Comparison of ENCODE assay signal across 8 cellular contexts in the genomic region with DNA sequence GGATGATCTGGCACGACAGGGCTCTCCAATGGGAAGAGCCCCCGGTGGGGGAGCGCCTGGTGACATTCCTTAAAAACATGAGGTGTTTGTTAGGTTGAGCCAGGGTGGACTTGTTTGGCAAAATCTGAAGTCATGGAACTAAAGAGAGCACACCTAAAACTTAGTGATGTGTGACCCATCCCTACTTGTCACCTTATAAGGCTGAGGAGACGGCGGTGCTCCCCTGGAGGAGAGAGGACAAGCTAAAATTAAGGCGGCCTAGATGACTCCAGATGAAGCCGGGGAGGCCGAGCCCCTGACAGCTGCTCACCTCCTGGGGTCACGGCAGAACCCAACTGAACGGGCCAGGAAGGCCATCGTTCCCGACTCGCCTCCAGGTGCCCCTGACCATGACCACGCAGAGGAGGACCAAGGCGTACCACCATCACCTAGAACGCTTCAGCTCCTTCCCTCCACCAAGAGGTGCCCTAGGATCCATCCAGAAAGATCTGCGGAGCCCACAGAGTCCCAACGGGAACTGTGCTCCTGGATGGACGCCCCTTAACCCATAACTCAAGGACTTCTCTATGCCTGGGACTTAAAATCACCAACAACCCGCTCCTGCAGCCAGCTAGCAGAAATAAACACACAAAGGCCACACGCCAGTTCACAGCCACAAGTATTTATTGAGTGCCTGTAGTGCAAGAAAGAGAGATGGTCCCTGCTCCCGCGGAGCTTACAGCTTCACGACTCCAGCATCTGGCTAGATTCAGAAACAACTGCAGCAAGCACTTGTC. TPM values are rescaled to one million over a fixed set of nuclear protein-coding genes. Genes with fewer than 3 reads are reported as not detected.
DNase-seq lines count a peak whose midpoint lies in the region; ATAC-seq and TF ChIP-seq lines count a peak whose summit lies in the region.

No MANE protein-coding gene starts in this region.

- no peaks in the 10 kb centered on the region for H3K9me2 ChIP-seq in MM.1S (replicated peaks; ENCODE audit: insufficient read depth, low read length)

- no peaks in the 10 kb centered on the region for H3K27me3 ChIP-seq in CD4-positive, alpha-beta T cell (ENCODE audit: control insufficient read depth, insufficient read depth, low read length)
- H3K27me3 ChIP-seq in MM.1S (replicated peaks; ENCODE audit: insufficient read depth, low read length): no peaks in the 10 kb centered on the region

- CTCF ChIA-PET in CD4-positive, alpha-beta T cell (lab: Charles Lee): interaction anchor here (0.6 to 1.8 kb wide), 5 partner anchors 65 to 109 kb away, joined by 3 to 7 read pairs (median 5); no protein-coding TSS in a partner anchor

- H3F3A ChIP-seq in MM.1S (ENCODE audit: insufficient read depth, low read length): no peaks in the 10 kb centered on the region

- TF ChIP-seq CTCF in CD4-positive, alpha-beta T cell (IDR thresholded peaks at IDR 0.05): no peak
- TF ChIP-seq CTCF in MM.1S (IDR thresholded peaks at IDR 0.05; ENCODE audit: low read length) (no peak), nephron (IDR thresholded peaks at IDR 0.05; ENCODE audit: unreplicated experiment in 3 of 3) (no peak)

- H3K4me1 ChIP-seq in MM.1S (ENCODE audit: low read length): no peaks in the 10 kb centered on the region

- no peaks in the 10 kb centered on the region; the same call in 1 of the 2 replicates for H3K36me3 ChIP-seq in MM.1S (replicated peaks; ENCODE audit: insufficient read depth, low read length)

- peak overlapping the region; percentile 51; the same call in 1 of the 2 replicates for H3K9ac ChIP-seq in MM.1S (ENCODE audit: low read length)

- H3K27ac ChIP-seq in CD4-positive, alpha-beta T cell (ENCODE audit: low read depth, low read length): no peak overlapping the region
- no peak overlapping the region for H3K27ac ChIP-seq in MM.1S (ENCODE audit: low read length)

- H3K4me1 Mint-ChIP-seq in CD4-positive, alpha-beta T cell (ENCODE audit: low read depth): peaks cover 48% of the 10 kb centered on the region
- H3K4me1 Mint-ChIP-seq in dendritic cell treated with granulocyte-macrophage colony-stimulating factor and Interleukin-4, amounts not matched to agents 40 ng/mL and 50 ng/mL, for 4 days (ENCODE audit: low read depth): peaks cover 19% of the 10 kb centered on the region
- peaks cover 14% of the 10 kb centered on the region for H3K4me1 Mint-ChIP-seq in nephron

- H3K27me3 Mint-ChIP-seq in CD4-positive, alpha-beta T cell: no peaks in the 10 kb centered on the region
- peaks cover 27% of the 10 kb centered on the region for H3K27me3 Mint-ChIP-seq in dendritic cell treated with granulocyte-macrophage colony-stimulating factor and Interleukin-4, amounts not matched to agents 40 ng/mL and 50 ng/mL, for 4 days
- peaks cover 23% of the 10 kb centered on the region for H3K27me3 Mint-ChIP-seq in nephron (ENCODE audit: low read depth)

- peak overlapping the region; percentile 57 for H3K4me3 ChIP-seq in MM.1S (ENCODE audit: low read length)

- H3K27ac Mint-ChIP-seq in CD4-positive, alpha-beta T cell: peak overlapping the region; percentile 84
- H3K27ac Mint-ChIP-seq in dendritic cell treated with granulocyte-macrophage colony-stimulating factor and Interleukin-4, amounts not matched to agents 40 ng/mL and 50 ng/mL, for 4 days: no peak overlapping the region
- peak overlapping the region; percentile 50 to 71 (median 59) for H3K27ac Mint-ChIP-seq in nephron

- no peak for ATAC-seq in CD4-positive, alpha-beta T cell (ENCODE audit: poor library complexity)
- ATAC-seq in left colon: no peak

- H4K20me1 ChIP-seq in MM.1S (ENCODE audit: insufficient read depth, low read length): no peaks in the 10 kb centered on the region

- intact Hi-C loops in CD4-positive, alpha-beta T cell (cut with DNase I, micrococcal nuclease): loop anchor here (2.0 to 5.0 kb wide), 5 partner anchors 77 to 175 kb away; partner anchors contain the start of gene OGFOD2 (in 1 of the 2)
- intact Hi-C loops in dendritic cell treated with granulocyte-macrophage colony-stimulating factor and Interleukin-4, amounts not matched to agents 40 ng/mL and 50 ng/mL, for 4 days (cut with micrococcal nuclease): no loop called here
- intact Hi-C loops in left colon (cut with DNase I, micrococcal nuclease): loop anchor here (5.0 to 10.0 kb wide), 2 partner anchors 107 to 110 kb away; no protein-coding TSS in a partner anchor

- H3K9me3 ChIP-seq in CD4-positive, alpha-beta T cell (ENCODE audit: control insufficient read depth, low read length): no peaks in the 10 kb centered on the region
- no peaks in the 10 kb centered on the region for H3K9me3 ChIP-seq in MM.1S (replicated peaks; ENCODE audit: insufficient read depth, low read length)

- no peak for DNase-seq in CD4-positive, alpha-beta T cell
- DNase-seq in MM.1S (no peak), SIG-M5 (lab: John Stamatoyannopoulos, UW) (no peak), iPS-NIHi7 (ENCODE audit: extremely low spot score) (no peak), left colon (no peak), occipital lobe (lab: John Stamatoyannopoulos, UW) (no peak)

- H3K36me3 Mint-ChIP-seq in CD4-positive, alpha-beta T cell (ENCODE audit: low read depth): peaks cover 15% of the 10 kb centered on the region
- peaks cover 10% of the 10 kb centered on the region for H3K36me3 Mint-ChIP-seq in dendritic cell treated with granulocyte-macrophage colony-stimulating factor and Interleukin-4, amounts not matched to agents 40 ng/mL and 50 ng/mL, for 4 days (ENCODE audit: low read depth)
- H3K36me3 Mint-ChIP-seq in nephron (ENCODE audit: low read depth): peaks cover 2% of the 10 kb centered on the region

- no peaks in the 10 kb centered on the region for H3K79me2 ChIP-seq in MM.1S (ENCODE audit: low read length)

- H3K4me3 Mint-ChIP-seq in CD4-positive, alpha-beta T cell: peak overlapping the region; percentile 93
- peak overlapping the region; percentile 62 for H3K4me3 Mint-ChIP-seq in dendritic cell treated with granulocyte-macrophage colony-stimulating factor and Interleukin-4, amounts not matched to agents 40 ng/mL and 50 ng/mL, for 4 days
- peak overlapping the region; percentile 82 to 91 (median 88) for H3K4me3 Mint-ChIP-seq in nephron

- H3K4me2 ChIP-seq in MM.1S (ENCODE audit: low read depth, low read length): peak overlapping the region; percentile 74

- POLR2A ChIA-PET in CD4-positive, alpha-beta T cell (lab: Charles Lee): interaction anchor here (0.5 to 5.6 kb wide), 15 partner anchors 8 to 177 kb away, joined by 3 to 49 read pairs (median 7); partner anchors contain the start of genes MPHOSPH9, MTRFR and OGFOD2

- H3K9me3 Mint-ChIP-seq in CD4-positive, alpha-beta T cell: no peaks in the 10 kb centered on the region
- no peaks in the 10 kb centered on the region for H3K9me3 Mint-ChIP-seq in dendritic cell treated with granulocyte-macrophage colony-stimulating factor and Interleukin-4, amounts not matched to agents 40 ng/mL and 50 ng/mL, for 4 days
- no peaks in the 10 kb centered on the region for H3K9me3 Mint-ChIP-seq in nephron

- no peak overlapping the region for H2AFZ ChIP-seq in MM.1S (ENCODE audit: low read length)

RNA-seq across cellular contexts. Expression of gene PITPNM2, which starts 1.0 kb away (rescaled TPM):
- total RNA-seq in CD4-positive, alpha-beta T cell: 10 to 100 TPM; 37.3 to 38.3 TPM
- 10 to 100 TPM; 11.4 to 17.6 TPM for total RNA-seq in left colon
- total RNA-seq in occipital lobe: 9.0 TPM
